In genomic region chr1:173410794-173411236, GRCh38 we compare ENCODE assay signal across 1 cellular context.
TF ChIP-seq lines count a peak whose summit lies in the region.

No MANE protein-coding gene starts in this region.

TF ChIP-seq in HepG2, 621 proteins besides CTCF, POLR2A, EP300 and RAD21 (continued from another document):
- TF ChIP-seq HOXA3 (CRISPR knock-in tag; IDR thresholded peaks at IDR 0.05) (no peak), SRSF9 (IDR thresholded peaks at IDR 0.05; ENCODE audit: borderline replicate concordance, insufficient read depth, low read depth, low read length, poor library complexity, severe bottlenecking) (no peak)
TF ChIP-seq in HepG2: peak in this region for 0.
